In the genomic region with DNA sequence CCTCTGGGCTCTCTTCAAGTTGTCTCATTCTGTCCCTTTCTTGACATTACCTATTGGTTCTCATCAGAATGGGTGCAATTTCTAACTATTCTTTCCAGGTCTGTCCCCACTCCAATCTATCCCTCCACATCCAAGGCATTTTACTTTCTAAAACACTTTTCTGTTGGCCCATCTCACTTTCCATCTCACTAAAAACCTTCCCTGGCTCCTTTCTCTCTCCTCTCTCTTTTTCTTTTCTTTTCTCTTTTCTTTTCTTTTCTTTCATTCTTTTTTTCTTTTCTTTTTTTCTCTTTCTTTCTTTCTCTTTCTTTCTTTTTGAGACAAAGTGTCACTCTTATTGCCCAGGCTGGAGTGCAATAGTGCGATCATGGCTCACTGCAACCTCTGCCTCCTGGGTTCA, we compare ENCODE assay signal across 12 cellular contexts.
"Had no signal": no experiment of that assay in that cellular context is flagged by ENCODE, and none has a peak within 500 bp of the region (broad histone marks: within the 10 kb centered on the region; RNA-seq: fewer than 3 reads in every experiment).

No MANE protein-coding gene starts in this region.

- DNase-seq: activated CD4-positive, CD25-positive, alpha-beta regulatory T cell; activated gamma-delta T cell treated with Interleukin-2 at 50 U/mL for 16 hours; adrenal gland; effector CD4-positive, alpha-beta T cell; heart left ventricle; stimulated activated CD4-positive, alpha-beta T cell treated with anti-CD3 and anti-CD28 coated beads, Interleukin-2, amount 100 ng/mL, for 48 hours; T-helper 2 cell had no signal

- H3K4me3 ChIP-seq: adrenal gland, coronary artery, heart left ventricle, neural progenitor cell, tibial nerve, vagina had no signal

- H3K27me3 ChIP-seq: adrenal gland, heart left ventricle, neural progenitor cell, tibial nerve, vagina had no signal

- ATAC-seq: heart left ventricle had no signal

- H3K9me3 Mint-ChIP-seq: neural progenitor cell had no signal

- H3K36me3 ChIP-seq: adrenal gland, heart left ventricle, neural progenitor cell, tibial nerve, vagina had no signal

- H3K27ac ChIP-seq: adrenal gland, coronary artery, heart left ventricle, neural progenitor cell, parathyroid adenoma, tibial nerve, vagina had no signal

- H3K9me3 ChIP-seq: adrenal gland, heart left ventricle, tibial nerve, vagina had no signal

- H3K27ac Mint-ChIP-seq: neural progenitor cell had no signal

- H3K4me1 ChIP-seq: adrenal gland, parathyroid adenoma, vagina had no signal

- H3K36me3 Mint-ChIP-seq: neural progenitor cell had no signal

- H3K4me3 Mint-ChIP-seq: neural progenitor cell had no signal
